9 cellular contexts compared by ENCODE assay signal in the genomic region with DNA sequence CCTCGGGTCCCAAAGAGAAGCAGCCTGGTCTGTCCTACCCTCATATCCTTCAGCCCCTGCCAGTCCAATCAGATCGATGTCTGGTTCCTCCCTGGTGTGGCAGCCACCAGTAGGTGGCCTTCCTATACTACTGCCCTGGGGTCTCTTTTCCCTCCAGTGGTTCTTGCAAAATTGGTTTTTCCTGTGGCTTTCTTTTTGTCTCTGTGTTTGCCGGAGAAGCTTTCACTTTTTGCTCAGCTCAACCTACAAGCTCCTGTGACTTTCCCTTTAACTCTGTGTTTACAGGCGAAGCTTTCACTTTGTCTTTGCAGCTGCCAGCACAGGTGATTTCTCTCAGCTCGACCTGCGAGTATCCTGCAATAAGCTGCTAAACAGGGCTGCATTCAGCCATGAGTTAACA. TPM values are rescaled to one million over a fixed set of nuclear protein-coding genes. Genes with fewer than 3 reads are reported as not detected.
DNase-seq lines count a peak whose midpoint lies in the region; ATAC-seq, FAIRE-seq and TF ChIP-seq lines count a peak whose summit lies in the region.
"Had no signal": no experiment of that assay in that cellular context is flagged by ENCODE, and none has a peak within 500 bp of the region (broad histone marks: within the 10 kb centered on the region; RNA-seq: fewer than 3 reads in every experiment).

No MANE protein-coding gene starts in this region.

- POLR2A ChIA-PET in T-cell (lab: Charles Lee), result no interaction called here

- no peak overlapping the region for H3K27ac Mint-ChIP-seq in stimulated activated naive CD8-positive, alpha-beta T cell treated with anti-CD3 and anti-CD28 coated beads, Interleukin-15, amount 100 ng/mL, for 72 hours
- H3K27ac Mint-ChIP-seq in HFFc6 (no peak overlapping the region), T-cell (no peak overlapping the region)

- CTCF ChIA-PET in T-cell (lab: Charles Lee), result no interaction called here

- no peaks in the 10 kb centered on the region for H3K27me3 Mint-ChIP-seq in stimulated activated naive CD8-positive, alpha-beta T cell treated with anti-CD3 and anti-CD28 coated beads, Interleukin-15, amount 100 ng/mL, for 72 hours
- H3K27me3 Mint-ChIP-seq in HFFc6 (ENCODE audit: insufficient read depth) (no peaks in the 10 kb centered on the region), T-cell (peaks cover 2 to 4% of the 10 kb centered on the region in 2 donors)

- DNase-seq in stimulated activated naive CD8-positive, alpha-beta T cell treated with anti-CD3 and anti-CD28 coated beads, Interleukin-15, amount 100 ng/mL, for 72 hours, result no peak
- no peak for DNase-seq in stimulated activated naive CD8-positive, alpha-beta T cell treated with anti-CD3 and anti-CD28 coated beads, Interleukin-15, Interleukin-2, amounts not matched to agents 100 U/mL and 50 U/mL, for 24 hours
- DNase-seq in NCI-H146 treated with DMSO at 0.1 percent for 48 hours (lab: John Stamatoyannopoulos, UW; ENCODE audit: unreplicated experiment) (peak; percentile 79), fibroblast of pulmonary artery (ENCODE audit: low read depth) (no peak), HFFc6 (no peak), D721Med (ENCODE audit: insufficient read length, low spot score) (no peak), T-cell (no peak)
- DNase-seq in effector CD8-positive, alpha-beta T cell (lab: John Stamatoyannopoulos, UW), result no peak
- DNase-seq: left ventricle myocardium superior had no signal

- H3K36me3 Mint-ChIP-seq in HFFc6 (ENCODE audit: low read depth) (no peaks in the 10 kb centered on the region), T-cell (no peaks in the 10 kb centered on the region)

- FAIRE-seq in D721Med (lab: Jason Lieb, UNC), result no peak

- H3K4me3 ChIP-seq in fibroblast of pulmonary artery (replicated peaks; ENCODE audit: low read depth, low read length), result no peak overlapping the region

- ATAC-seq in stimulated activated naive CD8-positive, alpha-beta T cell treated with anti-CD3 and anti-CD28 coated beads, Interleukin-15, amount 100 ng/mL, for 72 hours, result peak; percentile 26
- no peak for ATAC-seq in stimulated activated naive CD8-positive, alpha-beta T cell treated with anti-CD3 and anti-CD28 coated beads, Interleukin-15, Interleukin-2, amounts not matched to agents 100 U/mL and 50 U/mL, for 24 hours
- ATAC-seq in T-cell (replicated peaks in 1 of 4), result no peak
- ATAC-seq: left ventricle myocardium superior had no signal

- no peaks in the 10 kb centered on the region for H3K9me3 Mint-ChIP-seq in stimulated activated naive CD8-positive, alpha-beta T cell treated with anti-CD3 and anti-CD28 coated beads, Interleukin-15, amount 100 ng/mL, for 72 hours
- H3K9me3 Mint-ChIP-seq in HFFc6 (peaks cover under 1% of the 10 kb centered on the region), T-cell (peaks cover 0 to 5% (median 0%) of the 10 kb centered on the region in 3 donors)

- no peak overlapping the region for H3K4me3 Mint-ChIP-seq in stimulated activated naive CD8-positive, alpha-beta T cell treated with anti-CD3 and anti-CD28 coated beads, Interleukin-15, amount 100 ng/mL, for 72 hours
- H3K4me3 Mint-ChIP-seq in HFFc6 (no peak overlapping the region), T-cell (no peak overlapping the region)

- peak; percentile 14 for TF ChIP-seq CTCF in fibroblast of pulmonary artery (IDR thresholded peaks at IDR 0.05; ENCODE audit: low read length, missing control alignments)
- no peak for TF ChIP-seq CTCF in HFFc6 (IDR thresholded peaks at IDR 0.05)
- TF ChIP-seq CTCF in D721Med (IDR thresholded peaks at IDR 0.05; ENCODE audit: insufficient read depth, missing control alignments), result no peak

- no peaks in the 10 kb centered on the region for H3K4me1 Mint-ChIP-seq in stimulated activated naive CD8-positive, alpha-beta T cell treated with anti-CD3 and anti-CD28 coated beads, Interleukin-15, amount 100 ng/mL, for 72 hours
- H3K4me1 Mint-ChIP-seq in HFFc6 (ENCODE audit: low read depth) (peaks cover 17% of the 10 kb centered on the region), T-cell (no peaks in the 10 kb centered on the region)

RNA-seq across cellular contexts. Expression of a gene that starts 46.8 kb away (rescaled TPM):
- not detected for total RNA-seq in HFFc6 (2021; fragmentation: NEBNext Ultra II Directional; extraction: Animal tissue kit (Norgen Biotek cat#: 25700))
- total RNA-seq in T-cell, result under 1 TPM in 1 of 5 donors, not detected in 4; 0.18 TPM
- total RNA-seq: left ventricle myocardium superior had no signal
